8 cellular contexts compared by ENCODE assay signal in the genomic region with DNA sequence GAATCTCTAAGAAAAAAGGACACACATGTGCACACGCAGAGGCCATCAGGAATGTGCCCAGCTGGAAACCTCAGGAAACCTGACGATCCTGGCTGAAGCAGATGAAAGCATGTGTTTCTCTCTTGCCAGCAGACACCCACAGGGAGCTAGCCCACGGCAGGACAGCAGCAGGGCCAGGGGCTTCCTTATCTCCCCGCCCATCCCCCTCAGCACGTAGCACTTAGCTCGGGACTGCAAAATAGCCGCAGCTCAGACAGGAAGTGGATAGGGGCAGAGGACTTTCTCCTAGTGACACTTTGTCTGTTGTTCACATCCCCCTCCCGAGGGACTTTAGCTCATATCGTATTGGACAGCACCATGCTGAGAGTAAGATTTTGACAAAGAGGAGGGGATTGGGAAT.
DNase-seq lines count a peak whose midpoint lies in the region; ATAC-seq and TF ChIP-seq lines count a peak whose summit lies in the region.

No MANE protein-coding gene starts in this region.

- ATAC-seq in HG03097 (IDR thresholded peaks at IDR 0.05; ENCODE audit: low FRiP score, unreplicated experiment), result peak; percentile 13
- no peak for ATAC-seq in lower lobe of right lung
- no peak for ATAC-seq in GM18861 (IDR thresholded peaks at IDR 0.05; ENCODE audit: unreplicated experiment)

- peak overlapping the region; percentile 67 for H3K27ac ChIP-seq in CD4-positive, alpha-beta memory T cell (ENCODE audit: low read depth, low read length)
- peak overlapping the region; percentile 77 for H3K27ac ChIP-seq in lower lobe of right lung

- peak overlapping the region; percentile 71 to 92 (median 83) for H3K4me3 Mint-ChIP-seq in CD4-positive, alpha-beta memory T cell
- H3K4me3 Mint-ChIP-seq in activated T-helper 1 cell treated with anti-CD3 and anti-CD28 coated beads, Interleukin-12 subunit alpha, Interleukin-12 subunit beta, Interleukin-2, Interleukin-4 antibody, amounts not matched to agents 30 ng/mL and 10 ng/mL and 1 ng/mL, durations not matched to agents 14 hours and 24 hours and 36 hours, result peak overlapping the region; percentile 78

- H3K4me1 Mint-ChIP-seq in CD4-positive, alpha-beta memory T cell, result peaks cover 56 to 89% (median 73%) of the 10 kb centered on the region in 4 donors
- peaks cover 61% of the 10 kb centered on the region for H3K4me1 Mint-ChIP-seq in activated T-helper 1 cell treated with anti-CD3 and anti-CD28 coated beads, Interleukin-12 subunit alpha, Interleukin-12 subunit beta, Interleukin-2, Interleukin-4 antibody, amounts not matched to agents 30 ng/mL and 10 ng/mL and 1 ng/mL, durations not matched to agents 14 hours and 24 hours and 36 hours (ENCODE audit: low read depth)

- no peaks in the 10 kb centered on the region for H3K9me3 Mint-ChIP-seq in CD4-positive, alpha-beta memory T cell
- H3K9me3 Mint-ChIP-seq in activated T-helper 1 cell treated with anti-CD3 and anti-CD28 coated beads, Interleukin-12 subunit alpha, Interleukin-12 subunit beta, Interleukin-2, Interleukin-4 antibody, amounts not matched to agents 30 ng/mL and 10 ng/mL and 1 ng/mL, durations not matched to agents 14 hours and 24 hours and 36 hours, result no peaks in the 10 kb centered on the region

- H3K27ac Mint-ChIP-seq in CD4-positive, alpha-beta memory T cell, result peak overlapping the region; percentile 83 to 95 (median 92)
- H3K27ac Mint-ChIP-seq in activated T-helper 1 cell treated with anti-CD3 and anti-CD28 coated beads, Interleukin-12 subunit alpha, Interleukin-12 subunit beta, Interleukin-2, Interleukin-4 antibody, amounts not matched to agents 30 ng/mL and 10 ng/mL and 1 ng/mL, durations not matched to agents 14 hours and 24 hours and 36 hours, result peak overlapping the region; percentile 93

- no peaks in the 10 kb centered on the region for H3K27me3 ChIP-seq in CD4-positive, alpha-beta memory T cell (ENCODE audit: insufficient read depth, low read length)
- no peaks in the 10 kb centered on the region for H3K27me3 ChIP-seq in lower lobe of right lung (ENCODE audit: low read depth)

- CTCF ChIA-PET in CD4-positive, alpha-beta memory T cell (lab: Charles Lee; ENCODE audit: partially characterized antibody), result interaction anchor here (1.0 to 19.7 kb wide), 7 partner anchors 10 to 156 kb away, joined by 4 to 509 read pairs (median 8); a partner anchor contains a TSS

- in situ Hi-C loops in GM13977 (cut with MboI; ENCODE audit: low pct_unique_long_range_greater_than_20kb, low sequenced_read_pairs, unreplicated experiment), result no loop called here

- H3K4me3 ChIP-seq in CD4-positive, alpha-beta memory T cell (ENCODE audit: low read length in 2 of 2), result peak overlapping the region in 1 of 2 donors; percentile 54
- H3K4me3 ChIP-seq in lower lobe of right lung, result peak overlapping the region; percentile 16

- peaks cover 35 to 70% of the 10 kb centered on the region in 2 donors for H3K36me3 Mint-ChIP-seq in CD4-positive, alpha-beta memory T cell
- peaks cover 60% of the 10 kb centered on the region for H3K36me3 Mint-ChIP-seq in activated T-helper 1 cell treated with anti-CD3 and anti-CD28 coated beads, Interleukin-12 subunit alpha, Interleukin-12 subunit beta, Interleukin-2, Interleukin-4 antibody, amounts not matched to agents 30 ng/mL and 10 ng/mL and 1 ng/mL, durations not matched to agents 14 hours and 24 hours and 36 hours (ENCODE audit: low read depth)

- intact Hi-C loops in CD4-positive, alpha-beta memory T cell (cut with micrococcal nuclease), result no loop called here
- intact Hi-C loops in activated T-helper 1 cell treated with anti-CD3 and anti-CD28 coated beads, Interleukin-12 subunit alpha, Interleukin-12 subunit beta, Interleukin-2, Interleukin-4 antibody, amounts not matched to agents 30 ng/mL and 10 ng/mL and 1 ng/mL, durations not matched to agents 14 hours and 24 hours and 36 hours (cut with micrococcal nuclease), result no loop called here
- intact Hi-C loops in lower lobe of right lung (cut with DNase I), result no loop called here

- peaks cover 19% of the 10 kb centered on the region for H3K36me3 ChIP-seq in CD4-positive, alpha-beta memory T cell (ENCODE audit: insufficient read depth, low read length)
- H3K36me3 ChIP-seq in lower lobe of right lung, result peaks cover 81% of the 10 kb centered on the region

- POLR2A ChIA-PET in CD4-positive, alpha-beta memory T cell (lab: Charles Lee; ENCODE audit: partially characterized antibody), result interaction anchor here (0.9 to 7.0 kb wide), 6 partner anchors 11 to 125 kb away, joined by 4 to 169 read pairs (median 16); no protein-coding TSS in a partner anchor

- no peaks in the 10 kb centered on the region for H3K27me3 Mint-ChIP-seq in CD4-positive, alpha-beta memory T cell
- no peaks in the 10 kb centered on the region for H3K27me3 Mint-ChIP-seq in activated T-helper 1 cell treated with anti-CD3 and anti-CD28 coated beads, Interleukin-12 subunit alpha, Interleukin-12 subunit beta, Interleukin-2, Interleukin-4 antibody, amounts not matched to agents 30 ng/mL and 10 ng/mL and 1 ng/mL, durations not matched to agents 14 hours and 24 hours and 36 hours (ENCODE audit: insufficient read depth)

- H3K4me1 ChIP-seq in CD4-positive, alpha-beta memory T cell (ENCODE audit: insufficient read depth, low read length), result peaks cover 53% of the 10 kb centered on the region
- peaks cover 42% of the 10 kb centered on the region for H3K4me1 ChIP-seq in lower lobe of right lung

- no peak for DNase-seq in CD4-positive, alpha-beta memory T cell
- no peak for DNase-seq in activated T-helper 1 cell treated with anti-CD3 and anti-CD28 coated beads, Interleukin-12 subunit alpha, Interleukin-12 subunit beta, Interleukin-2, Interleukin-4 antibody, amounts not matched to agents 30 ng/mL and 10 ng/mL and 1 ng/mL, durations not matched to agents 14 hours and 24 hours and 36 hours (ENCODE audit: low spot score)
- DNase-seq in lower lobe of right lung (no peak), HuH-7.5 (ENCODE audit: low spot score) (no peak), RPMI8226 (no peak), GM13977 (ENCODE audit: low spot score) (no peak)

- TF ChIP-seq CTCF in lower lobe of right lung (IDR thresholded peaks at IDR 0.05) (no peak), GM13977 (IDR thresholded peaks at IDR 0.05; ENCODE audit: extremely low read depth, insufficient read depth, missing control alignments) (no peak)

- no peaks in the 10 kb centered on the region for H3K9me3 ChIP-seq in CD4-positive, alpha-beta memory T cell (ENCODE audit: control insufficient read depth in 1 of 2, low read length in 2 of 2)
- H3K9me3 ChIP-seq in lower lobe of right lung, result no peaks in the 10 kb centered on the region
